ENCODE assay signal across 1 cellular context in genomic region chr3:125374996-125375941, GRCh38.
TF ChIP-seq lines count a peak whose summit lies in the region.

Gene ZNF148, minus strand, starts transcription at chr3:125375325. Its CDS starts 61,685 bp downstream, at chr3:125313640.

TF ChIP-seq in HepG2, 621 proteins besides CTCF, POLR2A, EP300 and RAD21 (continued from another document and continues in another):
- no peak for TF ChIP-seq CREB3 (CRISPR knock-in tag; IDR thresholded peaks at IDR 0.05)
- TF ChIP-seq MXI1 (IDR thresholded peaks at IDR 0.05; ENCODE audit: borderline replicate concordance, low read depth, low read length): peak; percentile 76; the same call in 1 of the 3 replicates
- no peak for TF ChIP-seq MLLT10 (CRISPR knock-in tag; IDR thresholded peaks at IDR 0.05)
- TF ChIP-seq ZNF224 (CRISPR knock-in tag; IDR thresholded peaks at IDR 0.05): no peak
- no peak for TF ChIP-seq ZNF407 (CRISPR knock-in tag; IDR thresholded peaks at IDR 0.05; ENCODE audit: not compliant biosample characterization)
- peak; percentile 82; the same call in 1 of the 2 replicates for TF ChIP-seq ZNF414 (CRISPR knock-in tag; IDR thresholded peaks at IDR 0.05)
- no peak for TF ChIP-seq ATRX (CRISPR knock-in tag; IDR thresholded peaks at IDR 0.05; ENCODE audit: borderline replicate concordance)
- no peak for TF ChIP-seq ATF1 (CRISPR knock-in tag; IDR thresholded peaks at IDR 0.05)
- no peak for TF ChIP-seq RFX1 (IDR thresholded peaks at IDR 0.05)
- TF ChIP-seq ZNF597 (CRISPR knock-in tag; IDR thresholded peaks at IDR 0.05): no peak
- peak; percentile 57; the same call in 1 of the 2 replicates for TF ChIP-seq ZSCAN5A (CRISPR knock-in tag; IDR thresholded peaks at IDR 0.05; ENCODE audit: borderline replicate concordance)
- no peak for TF ChIP-seq NFE2L1 (CRISPR knock-in tag; IDR thresholded peaks at IDR 0.05; ENCODE audit: borderline replicate concordance)
- peak; percentile 79 for TF ChIP-seq THRA (CRISPR knock-in tag; IDR thresholded peaks at IDR 0.05; ENCODE audit: borderline replicate concordance)
- TF ChIP-seq HDAC2 (CRISPR knock-in tag; IDR thresholded peaks at IDR 0.05): peak; percentile 80
- no peak for TF ChIP-seq NFIC (IDR thresholded peaks at IDR 0.05; ENCODE audit: low read length)
- TF ChIP-seq FOXM1 (CRISPR knock-in tag; IDR thresholded peaks at IDR 0.05): no peak
- peak; percentile 70 for TF ChIP-seq MED1 (CRISPR knock-in tag; IDR thresholded peaks at IDR 0.05)
- TF ChIP-seq SNAPC4 (CRISPR knock-in tag; IDR thresholded peaks at IDR 0.05): 0 out of 2 replicates have a peak, but pooled peaks have one; percentile 7
- TF ChIP-seq SATB2 (CRISPR knock-in tag; IDR thresholded peaks at IDR 0.05): no peak
- TF ChIP-seq SP2 (CRISPR knock-in tag; IDR thresholded peaks at IDR 0.05): no peak
- no peak for TF ChIP-seq ZNF235 (CRISPR knock-in tag; IDR thresholded peaks at IDR 0.05; ENCODE audit: borderline replicate concordance)
- no peak for TF ChIP-seq DZIP1 (CRISPR knock-in tag; IDR thresholded peaks at IDR 0.05)
- TF ChIP-seq ZNF121 (CRISPR knock-in tag; IDR thresholded peaks at IDR 0.05): peak; percentile 22; the same call in 1 of the 2 replicates
- TF ChIP-seq AKNA (CRISPR knock-in tag; IDR thresholded peaks at IDR 0.05; ENCODE audit: borderline replicate concordance): no peak
